In the genomic region with DNA sequence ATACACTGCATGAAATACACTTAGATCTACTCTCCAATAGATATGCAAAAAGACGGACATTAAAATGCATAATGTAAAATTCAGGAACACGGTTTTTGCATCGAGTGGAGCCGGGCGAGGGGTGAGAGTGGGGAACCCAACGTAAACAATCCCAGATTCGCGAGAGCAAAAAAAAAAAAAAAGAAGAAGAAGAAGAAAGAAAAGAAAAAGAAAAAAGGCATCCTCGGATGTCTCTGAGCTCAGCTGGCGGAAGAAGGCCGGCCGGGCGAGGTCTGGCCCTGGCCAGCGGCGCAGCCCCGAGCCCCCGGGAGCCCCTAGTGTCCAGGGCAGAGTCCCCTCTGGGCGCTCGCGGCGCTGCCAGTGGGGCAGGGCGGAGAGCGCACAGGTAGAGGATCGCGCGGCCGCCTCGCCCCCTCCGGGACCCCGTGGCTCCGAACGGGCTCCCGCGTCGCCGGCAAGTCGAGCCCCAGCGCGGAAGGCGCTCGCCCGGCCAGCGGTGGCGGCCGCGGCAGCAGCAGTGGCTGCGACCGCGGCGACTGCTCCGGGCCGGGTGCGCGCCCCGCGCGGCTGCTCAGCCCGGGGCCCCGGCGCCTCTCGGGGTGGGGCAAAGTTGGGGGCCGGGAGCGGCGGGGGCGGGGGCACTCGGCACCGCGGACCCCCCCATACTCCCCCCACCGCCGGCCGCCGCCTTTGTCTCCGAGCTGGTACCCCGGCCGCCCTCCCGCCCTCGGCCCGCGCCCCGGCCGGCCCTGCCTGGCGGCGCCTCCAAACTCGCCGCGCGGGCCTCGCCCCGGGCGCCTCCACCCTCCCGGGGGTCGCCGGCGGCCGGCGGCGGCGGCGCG, we compare ENCODE assay signal across 1 cellular context.
TF ChIP-seq lines count a peak whose summit lies in the region.

No MANE protein-coding gene starts in this region.

TF ChIP-seq in HEK293, 187 proteins besides CTCF, POLR2A, EP300 and RAD21 (continued from another document):
- TF ChIP-seq ZNF335 (tag by site-specific recombination; conservative IDR thresholded peaks at IDR 0.05): peak; percentile 74
- TF ChIP-seq ZNF558 (tag by site-specific recombination; IDR thresholded peaks at IDR 0.05): no peak
- no peak for TF ChIP-seq TRIM28 (IDR thresholded peaks at IDR 0.05; ENCODE audit: borderline replicate concordance, low read length)
- no peak for TF ChIP-seq ZNF292 (tag by site-specific recombination; IDR thresholded peaks at IDR 0.05; ENCODE audit: borderline replicate concordance, low read depth)
- TF ChIP-seq, protein P1, sequence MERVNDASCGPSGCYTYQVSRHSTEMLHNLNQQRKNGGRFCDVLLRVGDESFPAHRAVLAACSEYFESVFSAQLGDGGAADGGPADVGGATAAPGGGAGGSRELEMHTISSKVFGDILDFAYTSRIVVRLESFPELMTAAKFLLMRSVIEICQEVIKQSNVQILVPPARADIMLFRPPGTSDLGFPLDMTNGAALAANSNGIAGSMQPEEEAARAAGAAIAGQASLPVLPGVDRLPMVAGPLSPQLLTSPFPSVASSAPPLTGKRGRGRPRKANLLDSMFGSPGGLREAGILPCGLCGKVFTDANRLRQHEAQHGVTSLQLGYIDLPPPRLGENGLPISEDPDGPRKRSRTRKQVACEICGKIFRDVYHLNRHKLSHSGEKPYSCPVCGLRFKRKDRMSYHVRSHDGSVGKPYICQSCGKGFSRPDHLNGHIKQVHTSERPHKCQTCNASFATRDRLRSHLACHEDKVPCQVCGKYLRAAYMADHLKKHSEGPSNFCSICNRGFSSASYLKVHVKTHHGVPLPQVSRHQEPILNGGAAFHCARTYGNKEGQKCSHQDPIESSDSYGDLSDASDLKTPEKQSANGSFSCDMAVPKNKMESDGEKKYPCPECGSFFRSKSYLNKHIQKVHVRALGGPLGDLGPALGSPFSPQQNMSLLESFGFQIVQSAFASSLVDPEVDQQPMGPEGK (tag by site-specific recombination; IDR thresholded peaks at IDR 0.05): peak; percentile 84
- TF ChIP-seq, protein P2, sequence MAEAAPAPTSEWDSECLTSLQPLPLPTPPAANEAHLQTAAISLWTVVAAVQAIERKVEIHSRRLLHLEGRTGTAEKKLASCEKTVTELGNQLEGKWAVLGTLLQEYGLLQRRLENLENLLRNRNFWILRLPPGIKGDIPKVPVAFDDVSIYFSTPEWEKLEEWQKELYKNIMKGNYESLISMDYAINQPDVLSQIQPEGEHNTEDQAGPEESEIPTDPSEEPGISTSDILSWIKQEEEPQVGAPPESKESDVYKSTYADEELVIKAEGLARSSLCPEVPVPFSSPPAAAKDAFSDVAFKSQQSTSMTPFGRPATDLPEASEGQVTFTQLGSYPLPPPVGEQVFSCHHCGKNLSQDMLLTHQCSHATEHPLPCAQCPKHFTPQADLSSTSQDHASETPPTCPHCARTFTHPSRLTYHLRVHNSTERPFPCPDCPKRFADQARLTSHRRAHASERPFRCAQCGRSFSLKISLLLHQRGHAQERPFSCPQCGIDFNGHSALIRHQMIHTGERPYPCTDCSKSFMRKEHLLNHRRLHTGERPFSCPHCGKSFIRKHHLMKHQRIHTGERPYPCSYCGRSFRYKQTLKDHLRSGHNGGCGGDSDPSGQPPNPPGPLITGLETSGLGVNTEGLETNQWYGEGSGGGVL (tag by site-specific recombination; IDR thresholded peaks at IDR 0.05): 0 out of 2 replicates have a peak, but pooled peaks have one; percentile 13
- TF ChIP-seq ZNF391 (tag by site-specific recombination; IDR thresholded peaks at IDR 0.05; ENCODE audit: borderline replicate concordance, low read depth): no peak
- no peak for TF ChIP-seq ZNF677 (tag by site-specific recombination; IDR thresholded peaks at IDR 0.05)
- TF ChIP-seq ZXDB (tag by site-specific recombination; IDR thresholded peaks at IDR 0.05): peak; percentile 10; the same call in 1 of the 2 replicates
- TF ChIP-seq ZNF843 (tag by site-specific recombination; IDR thresholded peaks at IDR 0.05): no peak
- 0 out of 2 replicates have a peak, but pooled peaks have one; percentile 5 for TF ChIP-seq ZNF341 (tag by site-specific recombination; IDR thresholded peaks at IDR 0.05; ENCODE audit: low read depth)
- TF ChIP-seq, protein P3, sequence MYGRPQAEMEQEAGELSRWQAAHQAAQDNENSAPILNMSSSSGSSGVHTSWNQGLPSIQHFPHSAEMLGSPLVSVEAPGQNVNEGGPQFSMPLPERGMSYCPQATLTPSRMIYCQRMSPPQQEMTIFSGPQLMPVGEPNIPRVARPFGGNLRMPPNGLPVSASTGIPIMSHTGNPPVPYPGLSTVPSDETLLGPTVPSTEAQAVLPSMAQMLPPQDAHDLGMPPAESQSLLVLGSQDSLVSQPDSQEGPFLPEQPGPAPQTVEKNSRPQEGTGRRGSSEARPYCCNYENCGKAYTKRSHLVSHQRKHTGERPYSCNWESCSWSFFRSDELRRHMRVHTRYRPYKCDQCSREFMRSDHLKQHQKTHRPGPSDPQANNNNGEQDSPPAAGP (tag by site-specific recombination; IDR thresholded peaks at IDR 0.05): no peak
- TF ChIP-seq, protein P4, sequence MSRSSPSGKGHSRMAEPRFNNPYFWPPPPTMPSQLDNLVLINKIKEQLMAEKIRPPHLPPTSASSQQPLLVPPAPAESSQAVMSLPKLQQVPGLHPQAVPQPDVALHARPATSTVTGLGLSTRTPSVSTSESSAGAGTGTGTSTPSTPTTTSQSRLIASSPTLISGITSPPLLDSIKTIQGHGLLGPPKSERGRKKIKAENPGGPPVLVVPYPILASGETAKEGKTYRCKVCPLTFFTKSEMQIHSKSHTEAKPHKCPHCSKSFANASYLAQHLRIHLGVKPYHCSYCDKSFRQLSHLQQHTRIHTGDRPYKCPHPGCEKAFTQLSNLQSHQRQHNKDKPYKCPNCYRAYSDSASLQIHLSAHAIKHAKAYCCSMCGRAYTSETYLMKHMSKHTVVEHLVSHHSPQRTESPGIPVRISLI (tag by site-specific recombination; IDR thresholded peaks at IDR 0.05): no peak
- TF ChIP-seq ZNF426 (tag by site-specific recombination; IDR thresholded peaks at IDR 0.05): no peak
- peak; percentile 66 for TF ChIP-seq ZIC2 (tag by site-specific recombination; IDR thresholded peaks at IDR 0.05)
- TF ChIP-seq ZEB2 (tag by site-specific recombination; IDR thresholded peaks at IDR 0.05): 0 out of 2 replicates have a peak, but pooled peaks have one; percentile 45
- TF ChIP-seq ZNF274 (IDR thresholded peaks at IDR 0.05; ENCODE audit: low read length): no peak
- TF ChIP-seq ZNF274 (tag by site-specific recombination; IDR thresholded peaks at IDR 0.05; ENCODE audit: borderline replicate concordance): no peak
- peak; percentile 48; the same call in 1 of the 2 replicates for TF ChIP-seq KLF16 (tag by site-specific recombination; IDR thresholded peaks at IDR 0.05)
- TF ChIP-seq ZNF747 (tag by site-specific recombination; IDR thresholded peaks at IDR 0.05): no peak
- TF ChIP-seq, protein P5, sequence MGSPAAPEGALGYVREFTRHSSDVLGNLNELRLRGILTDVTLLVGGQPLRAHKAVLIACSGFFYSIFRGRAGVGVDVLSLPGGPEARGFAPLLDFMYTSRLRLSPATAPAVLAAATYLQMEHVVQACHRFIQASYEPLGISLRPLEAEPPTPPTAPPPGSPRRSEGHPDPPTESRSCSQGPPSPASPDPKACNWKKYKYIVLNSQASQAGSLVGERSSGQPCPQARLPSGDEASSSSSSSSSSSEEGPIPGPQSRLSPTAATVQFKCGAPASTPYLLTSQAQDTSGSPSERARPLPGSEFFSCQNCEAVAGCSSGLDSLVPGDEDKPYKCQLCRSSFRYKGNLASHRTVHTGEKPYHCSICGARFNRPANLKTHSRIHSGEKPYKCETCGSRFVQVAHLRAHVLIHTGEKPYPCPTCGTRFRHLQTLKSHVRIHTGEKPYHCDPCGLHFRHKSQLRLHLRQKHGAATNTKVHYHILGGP (tag by site-specific recombination; IDR thresholded peaks at IDR 0.05): no peak
- no peak for TF ChIP-seq IKZF3 (tag by site-specific recombination; IDR thresholded peaks at IDR 0.05)
- TF ChIP-seq KLF9 (tag by site-specific recombination; IDR thresholded peaks at IDR 0.05; ENCODE audit: low read depth): 0 out of 2 replicates have a peak, but pooled peaks have one; percentile 14
